Comparison of ENCODE assay signal across 19 cellular contexts in genomic region chr5:143572671-143573070, GRCh38.
"Had no signal": no experiment of that assay in that cellular context is flagged by ENCODE, and none has a peak within 500 bp of the region (broad histone marks: within the 10 kb centered on the region; RNA-seq: fewer than 3 reads in every experiment).

No MANE protein-coding gene starts in this region.

- H3K4me1 ChIP-seq: colonic mucosa had no signal

- H3K36me3 ChIP-seq: colonic mucosa, heart left ventricle, neutrophil, right atrium auricular region, stomach, thoracic aorta had no signal

- H3K9me3 Mint-ChIP-seq: nephron progenitor cell had no signal

- H3K4me3 Mint-ChIP-seq: naive thymus-derived CD4-positive, alpha-beta T cell; nephron progenitor cell had no signal

- H3K27ac ChIP-seq: colonic mucosa, neutrophil, stomach, thoracic aorta had no signal

- H3K9me3 ChIP-seq: colonic mucosa, heart left ventricle, neutrophil, right atrium auricular region, stomach, thoracic aorta had no signal

- H3K27me3 ChIP-seq: colonic mucosa, heart left ventricle, neutrophil, right atrium auricular region, stomach had no signal

- ATAC-seq: heart left ventricle; left lobe of liver; naive thymus-derived CD4-positive, alpha-beta T cell had no signal

- H3K27ac Mint-ChIP-seq: naive thymus-derived CD4-positive, alpha-beta T cell; nephron progenitor cell had no signal

- FAIRE-seq: islet of Langerhans, small intestine had no signal

- DNase-seq: colonic mucosa; effector CD8-positive, alpha-beta T cell; foreskin melanocyte; heart left ventricle; hypothalamus; mammary epithelial cell; naive thymus-derived CD4-positive, alpha-beta T cell; nephron progenitor cell; small intestine; stimulated activated CD4-positive, alpha-beta T cell treated with anti-CD3 and anti-CD28 coated beads, Interleukin-12 subunit alpha, Interleukin-12 subunit beta, amount 100 ng/mL, for 4 hours; stimulated activated naive CD4-positive, alpha-beta T cell; stomach; substantia nigra; trophoblast cell had no signal

- H3K4me3 ChIP-seq: colonic mucosa, heart left ventricle, right atrium auricular region, stomach, thoracic aorta had no signal
